ENCODE assay signal across 8 cellular contexts in the genomic region with DNA sequence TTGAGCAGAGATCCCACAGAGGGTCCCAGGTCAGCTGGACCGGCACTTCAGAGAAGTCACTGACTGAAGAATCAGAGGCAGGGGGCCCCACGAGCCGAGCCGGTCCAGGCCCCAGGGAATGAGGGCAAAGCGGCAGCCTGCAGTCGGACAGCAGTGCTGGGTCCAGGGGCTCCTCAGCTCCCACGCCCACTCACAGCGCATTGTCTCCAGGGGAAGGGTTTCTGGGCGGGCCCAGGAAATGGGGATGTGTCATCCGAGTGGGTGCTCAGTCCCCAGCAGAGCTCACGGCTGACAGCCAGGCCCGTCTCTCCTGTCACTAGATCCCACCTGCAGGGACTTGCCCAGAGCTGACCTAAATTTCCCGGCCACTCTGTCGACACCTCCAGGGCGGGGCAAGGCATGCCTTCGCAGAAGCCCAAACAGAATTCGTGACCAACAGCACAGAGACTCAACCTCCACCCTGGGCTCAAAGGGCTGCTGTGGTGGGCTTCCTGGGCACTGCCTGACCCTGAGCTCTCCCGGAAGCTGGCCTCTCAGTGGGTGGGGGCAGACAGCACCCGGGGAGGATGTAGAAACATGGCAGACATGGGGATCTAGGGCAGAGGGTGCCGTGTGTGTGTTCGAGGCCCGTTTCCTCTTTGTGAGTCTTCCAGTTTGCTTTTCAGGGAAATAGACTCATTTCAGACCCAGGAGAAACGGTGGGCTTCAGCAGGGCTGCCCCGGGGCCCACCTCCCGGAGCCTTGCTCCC. TPM values are rescaled to one million over a fixed set of nuclear protein-coding genes. Genes with fewer than 3 reads are reported as not detected.
DNase-seq lines count a peak whose midpoint lies in the region; ATAC-seq and TF ChIP-seq lines count a peak whose summit lies in the region.

No MANE protein-coding gene starts in this region.

- CTCF ChIA-PET in activated CD4-positive, alpha-beta T cell treated with anti-CD3 and anti-CD28 coated beads, Interleukin-2, amount 10 ng/mL, durations not matched to agents 7 days and 5 days (lab: Charles Lee), result interaction anchor here (0.7 to 8.9 kb wide), 13 partner anchors 13 to 271 kb away, joined by 3 to 106 read pairs (median 5); partner anchors contain the start of gene TAF1B

- H3K4me1 ChIP-seq in foreskin keratinocyte, result peaks cover 30% of the 10 kb centered on the region

- TF ChIP-seq CTCF in foreskin keratinocyte (conservative IDR thresholded peaks at IDR 0.05), result peak; percentile 13

- H3K4me1 Mint-ChIP-seq in activated CD4-positive, alpha-beta T cell treated with anti-CD3 and anti-CD28 coated beads, Interleukin-2, amount 10 ng/mL, durations not matched to agents 7 days and 5 days, result peaks cover 34% of the 10 kb centered on the region

- no peaks in the 10 kb centered on the region for H3K9me3 Mint-ChIP-seq in activated CD4-positive, alpha-beta T cell treated with anti-CD3 and anti-CD28 coated beads, Interleukin-2, amount 10 ng/mL, durations not matched to agents 7 days and 5 days

- H3K27ac ChIP-seq in foreskin keratinocyte, result peak overlapping the region; percentile 94

- DNase-seq in HPDE6-E6E7 (ENCODE audit: extremely low spot score), result peak; percentile 91
- no peak for DNase-seq in activated CD4-positive, alpha-beta T cell treated with anti-CD3 and anti-CD28 coated beads, Interleukin-2, amount 10 ng/mL, durations not matched to agents 7 days and 5 days
- peak; percentile 92 to 93 for DNase-seq in foreskin keratinocyte
- peak in 2 of 3 experiments; percentile 35 to 54 for DNase-seq in stimulated activated CD4-positive, alpha-beta T cell treated with anti-CD3 and anti-CD28 coated beads, TNF-alpha, amount 100 ng/mL, for 4 hours (ENCODE audit: low read depth in 3 of 3)
- DNase-seq in HuH-7 (ENCODE audit: low spot score), result no peak

- peak overlapping the region; percentile 74 for H3K27ac Mint-ChIP-seq in activated CD4-positive, alpha-beta T cell treated with anti-CD3 and anti-CD28 coated beads, Interleukin-2, amount 10 ng/mL, durations not matched to agents 7 days and 5 days

- H3K27me3 Mint-ChIP-seq in activated CD4-positive, alpha-beta T cell treated with anti-CD3 and anti-CD28 coated beads, Interleukin-2, amount 10 ng/mL, durations not matched to agents 7 days and 5 days, result peaks cover 14% of the 10 kb centered on the region

- H3K4me3 Mint-ChIP-seq in activated CD4-positive, alpha-beta T cell treated with anti-CD3 and anti-CD28 coated beads, Interleukin-2, amount 10 ng/mL, durations not matched to agents 7 days and 5 days, result no peak overlapping the region

- POLR2A ChIA-PET in activated CD4-positive, alpha-beta T cell treated with anti-CD3 and anti-CD28 coated beads, Interleukin-2, amount 10 ng/mL, durations not matched to agents 7 days and 5 days (lab: Charles Lee), result interaction anchor here (0.7 kb wide), 1 partner anchor 590 kb away, joined by 3 read pairs; no protein-coding TSS in a partner anchor

- no peaks in the 10 kb centered on the region for H3K36me3 Mint-ChIP-seq in activated CD4-positive, alpha-beta T cell treated with anti-CD3 and anti-CD28 coated beads, Interleukin-2, amount 10 ng/mL, durations not matched to agents 7 days and 5 days (ENCODE audit: low read depth)

- no peaks in the 10 kb centered on the region for H3K27me3 ChIP-seq in foreskin keratinocyte

- ATAC-seq in foreskin keratinocyte (peak; percentile 74), HG03520 (IDR thresholded peaks at IDR 0.05; ENCODE audit: unreplicated experiment) (no peak), HG03565 (IDR thresholded peaks at IDR 0.05; ENCODE audit: unreplicated experiment) (no peak), GM19455 (IDR thresholded peaks at IDR 0.05; ENCODE audit: unreplicated experiment) (no peak)

RNA-seq across cellular contexts. Expression of gene TAF1B, which starts 42.1 kb away (rescaled TPM):
- total RNA-seq in activated CD4-positive, alpha-beta T cell treated with anti-CD3 and anti-CD28 coated beads, Interleukin-2, amount 10 ng/mL, durations not matched to agents 7 days and 5 days, result 10 to 100 TPM; 30.6 to 36.2 TPM
- 25.4 and 37.4 TPM in 2 replicates for total RNA-seq in foreskin keratinocyte
- 9.7 and 10.9 TPM in 2 replicates for polyA plus RNA-seq in foreskin keratinocyte

Comparison
In these comparisons a context has a peak if more than half of its experiments do, and no peak if none do; other contexts are left out.
1. DNase-seq: peak in HPDE6-E6E7 (single experiment), foreskin keratinocyte (2 of 2) and stimulated activated CD4-positive, alpha-beta T cell treated with anti-CD3 and anti-CD28 coated beads, TNF-alpha, amount 100 ng/mL, for 4 hours (2 of 3); none in activated CD4-positive, alpha-beta T cell treated with anti-CD3 and anti-CD28 coated beads, Interleukin-2, amount 10 ng/mL, durations not matched to agents 7 days and 5 days (single experiment) and HuH-7 (single experiment).